In the genomic region with DNA sequence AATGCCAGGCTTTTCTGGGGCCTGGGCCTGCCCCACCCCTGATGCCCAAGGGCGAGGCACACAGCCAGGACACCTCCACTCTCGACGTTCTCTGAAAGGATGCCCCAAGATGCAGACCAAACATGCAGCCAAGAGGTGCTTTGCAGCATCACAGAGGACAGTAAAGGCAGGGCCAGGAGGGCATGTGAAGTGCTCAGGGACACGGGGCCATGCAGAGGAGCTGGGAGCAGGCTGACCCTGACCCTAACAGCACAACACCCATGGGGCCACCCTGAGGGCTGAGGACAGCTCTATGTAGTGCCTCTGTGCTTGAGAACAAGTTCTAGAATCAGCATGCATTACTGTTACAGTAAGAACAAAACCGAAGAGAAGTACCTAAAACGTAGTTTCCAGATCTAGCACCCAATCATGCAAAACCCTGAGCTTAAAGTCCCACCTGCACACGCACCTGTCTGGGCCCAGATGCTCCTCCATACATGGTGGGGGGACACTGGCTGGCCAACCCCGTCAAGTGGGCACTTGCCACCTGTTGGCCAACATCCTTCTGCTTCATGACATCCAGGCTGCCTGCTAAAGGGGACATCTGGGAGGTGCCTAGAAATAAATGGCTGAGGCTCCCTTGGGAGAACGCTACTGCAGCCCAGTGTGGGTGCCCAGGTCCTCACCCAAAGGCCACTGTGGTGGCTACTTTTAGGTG, we compare ENCODE assay signal across 1 cellular context.
TF ChIP-seq lines count a peak whose summit lies in the region.

No MANE protein-coding gene starts in this region.

TF ChIP-seq in H1, 55 proteins besides CTCF, POLR2A, EP300 and RAD21:
- TF ChIP-seq RXRA (IDR thresholded peaks at IDR 0.05; ENCODE audit: insufficient read depth, low read depth, low read length) (no peak), TCF12 (IDR thresholded peaks at IDR 0.05; ENCODE audit: low read depth, low read length) (no peak), CBX5 (IDR thresholded peaks at IDR 0.05; ENCODE audit: low read depth, low read length) (no peak), SP4 (IDR thresholded peaks at IDR 0.05; ENCODE audit: low read length) (no peak), RBBP5 (IDR thresholded peaks at IDR 0.05; ENCODE audit: borderline replicate concordance, low read depth, low read length) (no peak), SIRT6 (IDR thresholded peaks at IDR 0.05; ENCODE audit: low read length) (no peak)
TF ChIP-seq in H1: peak in this region for 0.
